In the genomic region with DNA sequence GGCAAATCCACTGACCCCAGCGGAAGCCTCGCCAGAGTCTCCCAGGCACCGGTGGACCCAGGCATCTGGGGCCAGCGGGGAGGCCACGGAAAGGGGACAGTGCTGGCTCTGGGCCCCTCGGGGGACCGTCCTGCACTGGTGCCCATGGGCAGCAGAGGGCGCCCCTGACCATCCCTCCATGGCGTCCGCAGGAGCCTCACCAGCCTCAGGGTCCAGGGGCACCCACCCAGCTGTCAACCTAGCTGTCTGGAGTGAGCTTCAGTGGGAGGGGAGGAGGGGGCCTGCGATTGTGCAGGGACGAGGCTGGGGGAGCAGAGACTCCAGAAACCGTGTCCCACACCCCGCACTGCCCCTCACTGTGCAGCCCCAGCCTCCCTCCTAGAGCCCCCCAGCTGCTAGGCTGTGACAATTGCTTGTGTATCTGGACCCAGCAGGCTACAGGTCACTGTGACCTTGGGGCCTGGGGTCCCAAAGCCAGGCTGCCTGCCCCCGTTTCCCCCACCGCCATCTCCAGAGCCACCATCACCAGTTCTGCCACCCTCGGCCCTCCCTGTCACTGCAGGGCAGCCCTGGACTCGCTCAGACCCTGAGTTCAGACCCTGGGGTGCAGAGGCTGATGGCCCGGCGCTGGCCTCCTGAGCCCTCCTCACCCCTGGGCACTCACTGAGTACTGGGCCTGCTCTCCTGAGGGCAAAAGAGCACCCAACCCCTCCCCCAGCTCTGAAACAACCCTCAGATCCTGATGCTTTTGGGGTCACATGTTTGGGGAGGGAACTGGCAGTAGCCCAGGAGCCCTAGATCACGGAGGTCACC, we compare ENCODE assay signal across 8 cellular contexts. TPM values are rescaled to one million over a fixed set of nuclear protein-coding genes. Genes with fewer than 3 reads are reported as not detected.
DNase-seq lines count a peak whose midpoint lies in the region; ATAC-seq, FAIRE-seq and TF ChIP-seq lines count a peak whose summit lies in the region.

No MANE protein-coding gene starts in this region.

- FAIRE-seq in GM12891 (lab: Jason Lieb, UNC) (peak; percentile 13), K562 (lab: Jason Lieb, UNC) (peak; percentile 67)

- ATAC-seq in RWPE2 (ENCODE audit: low read depth) (peak; percentile 67), K562 (peak; percentile 90), GM18907 (IDR thresholded peaks at IDR 0.05; ENCODE audit: unreplicated experiment) (no peak), HG03159 (IDR thresholded peaks at IDR 0.05; ENCODE audit: unreplicated experiment) (no peak)

- peak; percentile 68 to 90 for TF ChIP-seq RAD21 in K562 (CRISPR knock-in tag; conservative IDR thresholded peaks at IDR 0.05 in 1 of 2, IDR thresholded peaks at IDR 0.05 in 1 of 2)

- H3K9me3 ChIP-seq in A673 (ENCODE audit: low read depth, low read length, poor library complexity, severe bottlenecking) (no peaks in the 10 kb centered on the region), RWPE2 (ENCODE audit: severe bottlenecking) (no peaks in the 10 kb centered on the region), K562 (replicated peaks; ENCODE audit: control insufficient read depth, insufficient read depth, low read depth, low read length) (no peaks in the 10 kb centered on the region)

- H3K27me3 ChIP-seq in A673 (replicated peaks; ENCODE audit: insufficient read depth, low read depth, low read length, poor library complexity) (no peaks in the 10 kb centered on the region), RWPE2 (ENCODE audit: insufficient read depth, poor library complexity, severe bottlenecking) (no peaks in the 10 kb centered on the region), K562 (ENCODE audit: control insufficient read depth in 2 of 2, insufficient read depth in 2 of 2, low read length in 2 of 2) (peaks cover 35 to 53% of the 10 kb centered on the region in 2 experiments)

- TF ChIP-seq CTCF in A673 (conservative IDR thresholded peaks at IDR 0.05; ENCODE audit: low read depth, low read length) = peak; percentile 95
- peak; percentile 90 for TF ChIP-seq CTCF in RWPE2 (IDR thresholded peaks at IDR 0.05; ENCODE audit: poor library complexity, severe bottlenecking)
- TF ChIP-seq CTCF in K562 (IDR thresholded peaks at IDR 0.05 in 2 of 3, conservative IDR thresholded peaks at IDR 0.05 in 1 of 3; ENCODE audit: insufficient read depth in 2 of 3, low read depth in 1 of 3, low read length in 3 of 3) = peak; percentile 85 to 90 (median 88)

- TF ChIP-seq POLR2A in GM12891 (IDR thresholded peaks at IDR 0.05; ENCODE audit: low read depth, low read length) = no peak
- no peak for TF ChIP-seq POLR2A in K562 (conservative IDR thresholded peaks at IDR 0.05)

- H3K4me3 ChIP-seq in A673 (ENCODE audit: low read depth, low read length, poor library complexity, severe bottlenecking) = no peak overlapping the region
- no peak overlapping the region for H3K4me3 ChIP-seq in RWPE2 (ENCODE audit: severe bottlenecking)
- H3K4me3 ChIP-seq in K562 = no peak overlapping the region

- no peaks in the 10 kb centered on the region for H3K9me1 ChIP-seq in K562 (ENCODE audit: control insufficient read depth, insufficient read depth, low read length)

- no peak overlapping the region for H2AFZ ChIP-seq in K562 (ENCODE audit: low read depth, low read length)

- H3K79me2 ChIP-seq in K562 (ENCODE audit: control insufficient read depth, insufficient read depth, low read length) = no peaks in the 10 kb centered on the region

- DNase-seq in A673 (ENCODE audit: low spot score) = peak; percentile 72
- DNase-seq in GM12891 (ENCODE audit: insufficient read length, low spot score) = no peak
- DNase-seq in RWPE2 (ENCODE audit: low spot score) = peak; percentile 60
- peak; percentile 68 to 83 (median 82) for DNase-seq in K562 (ENCODE audit: extremely low read depth in 1 of 4, low spot score in 3 of 4)
- peak; percentile 4 for DNase-seq in kidney glomerular epithelial cell (lab: John Stamatoyannopoulos, UW)
- peak; percentile 31 to 41 for DNase-seq in stimulated activated CD4-positive, alpha-beta T cell treated with anti-CD3 and anti-CD28 coated beads, Interleukin-4, amount 100 ng/mL, for 48 hours (ENCODE audit: low read depth in 2 of 2)

- peak overlapping the region in 1 of 2 experiments; percentile 81; a peak in 2 of 4 replicates for H3K9ac ChIP-seq in K562 (ENCODE audit: insufficient read depth in 1 of 2, low read depth in 2 of 2, low read length in 2 of 2)

- POLR2A ChIA-PET in A673 (lab: Charles Lee; ENCODE audit: low non-redundant PET) (no interaction called here), K562 (lab: Yijun Ruan, JAX) (no interaction called here)

- WGBS in K562 (ENCODE audit: insufficient coverage, low coverage, missing lambda C conversion rate) = 6% methylated on average over 18 of the region's 21 CpGs

- peaks cover 47% of the 10 kb centered on the region for H3K4me1 ChIP-seq in A673 (ENCODE audit: insufficient read depth, low read length, poor library complexity, severe bottlenecking)
- H3K4me1 ChIP-seq in RWPE2 (ENCODE audit: insufficient read depth, poor library complexity, severe bottlenecking) = peaks cover 7% of the 10 kb centered on the region
- H3K4me1 ChIP-seq in K562 (replicated peaks in 1 of 2; ENCODE audit: control insufficient read depth in 2 of 2, insufficient read depth in 2 of 2, low read length in 2 of 2) = peaks cover 0 to 52% of the 10 kb centered on the region in 2 experiments; a peak in 4 of 5 replicates

- H3K27ac ChIP-seq in A673 (ENCODE audit: low read depth, low read length, poor library complexity, severe bottlenecking) (no peak overlapping the region), RWPE2 (ENCODE audit: poor library complexity, severe bottlenecking) (no peak overlapping the region), K562 (ENCODE audit: extremely low read depth, low read depth, low read length) (no peak overlapping the region)

- CTCF ChIA-PET in A673 (lab: Charles Lee) (interaction anchor here (0.5 to 0.7 kb wide), 2 partner anchors 12 to 59 kb away, joined by 3 read pairs; no protein-coding TSS in a partner anchor), K562 (lab: Yijun Ruan, JAX; ENCODE audit: low intra/inter-chr PET ratio) (interaction anchor here (0.6 kb wide), 2 partner anchors 307 to 449 kb away, joined by 3 read pairs; no protein-coding TSS in a partner anchor)

- no peak overlapping the region for H3K4me2 ChIP-seq in K562 (ENCODE audit: insufficient read depth, low read length)

- intact Hi-C loops in A673 (cut with micrococcal nuclease; ENCODE audit: unreplicated experiment) = loop anchor here (5.0 kb wide), 2 partner anchors 171 to 256 kb away; partner anchors contain the start of gene LSS
- intact Hi-C loops in K562 (cut with micrococcal nuclease) = loop anchor here (5.0 to 10.0 kb wide), 3 partner anchors 74 to 171 kb away; partner anchors contain the start of gene COL6A2

- BruUV-seq in A673 (replicated peaks; lab: Mats Ljungman, UMichigan) (no TSS peak), K562 (replicated peaks; lab: Mats Ljungman, UMichigan) (no TSS peak)

- no peak for TF ChIP-seq EP300 in K562 (IDR thresholded peaks at IDR 0.05; ENCODE audit: low read length)

- H4K20me1 ChIP-seq in K562 (replicated peaks; ENCODE audit: control insufficient read depth, insufficient read depth, low read length) = peaks cover 6% of the 10 kb centered on the region; the same call in 1 of the 2 replicates

- no peaks in the 10 kb centered on the region for H3K36me3 ChIP-seq in A673 (ENCODE audit: insufficient read depth, low read length, poor library complexity, severe bottlenecking)
- H3K36me3 ChIP-seq in RWPE2 (ENCODE audit: low read depth) = no peaks in the 10 kb centered on the region
- no peaks in the 10 kb centered on the region for H3K36me3 ChIP-seq in K562 (ENCODE audit: control insufficient read depth, insufficient read depth, low read length)

- in situ Hi-C loops in K562 (cut with MboI) = no loop called here

TF ChIP-seq in GM12891, 5 proteins besides CTCF, POLR2A, EP300 and RAD21:
- no peak for TF ChIP-seq PAX5 (IDR thresholded peaks at IDR 0.05; ENCODE audit: insufficient read depth, low read length, severe bottlenecking)
- TF ChIP-seq TAF1 (IDR thresholded peaks at IDR 0.05; ENCODE audit: low read depth, low read length) = no peak
- no peak for TF ChIP-seq POU2F2 (IDR thresholded peaks at IDR 0.05; ENCODE audit: low read depth, low read length)
- no peak for TF ChIP-seq POLR2AphosphoS5 (IDR thresholded peaks at IDR 0.05; ENCODE audit: low read depth, low read length)
- TF ChIP-seq SPI1 (IDR thresholded peaks at IDR 0.05; ENCODE audit: low read depth, low read length) = no peak

TF ChIP-seq in K562, 482 proteins besides CTCF, POLR2A, EP300 and RAD21 (continues in another document):
- TF ChIP-seq TFAP4 (CRISPR knock-in tag; IDR thresholded peaks at IDR 0.05; ENCODE audit: borderline replicate concordance) = peak; percentile 36; the same call in 1 of the 2 replicates
- peak; percentile 50; the same call in 1 of the 2 replicates for TF ChIP-seq ZBTB7A (IDR thresholded peaks at IDR 0.05; ENCODE audit: borderline replicate concordance, control insufficient read depth, low read depth, low read length)

RNA-seq across cellular contexts. Expression of gene COL6A1, which starts 10.7 kb away (rescaled TPM):
- total RNA-seq in A673 (2021) (19.7 and 39.0 TPM in 2 replicates), K562 (2014; rRNA removed) (0.14 and 0.53 TPM in 2 replicates), K562 (2014; rRNA removed; fragmentation: Illumina TruSeq; extraction: Trizol) (0.13 TPM in 1 of 2 replicates, not detected in the other), K562 (2015; rRNA removed; fragmentation: Illumina TruSeq; extraction: Trizol) (0.04 and 0.14 TPM in 2 replicates), K562 (2021) (1.2 and 1.3 TPM in 2 replicates)
- 3.0 TPM for polyA plus RNA-seq in GM12891 (2012; ENCODE audit: low read depth, missing spikeins)
- 0.32 and 1.5 TPM in 2 replicates for total RNA-seq in K562 (2011; cell fraction: chromatin; rRNA removed; ENCODE audit: low replicate concordance)
- total RNA-seq in K562 (2011; cell fraction: nucleolus; rRNA removed) = 1.7 and 3.8 TPM in 2 replicates
- total RNA-seq in K562 (2011; cell fraction: nucleoplasm; rRNA removed) = 1.2 and 1.4 TPM in 2 replicates
- polyA plus RNA-seq in K562 (2011; rRNA removed) (0.10 and 0.39 TPM in 2 replicates), K562 (2014; fragmentation: Illumina TruSeq; extraction: Trizol) (0.07 and 0.21 TPM in 2 replicates), K562 (2014; fragmentation: Nextera tagmentation; extraction: Ambion mirVana) (not detected), K562 (2014; rRNA removed) (0.50 and 0.76 TPM in 2 replicates)
- 0.21 and 0.48 TPM in 2 replicates for polyA plus RNA-seq in K562 (2011; cell fraction: cytosol; rRNA removed)
- polyA plus RNA-seq in K562 (2011; cell fraction: nucleus; rRNA removed) = 3.8 and 4.4 TPM in 2 replicates
- polyA plus RNA-seq in K562 (2012) = 0.57 and 1.5 TPM in 2 replicates
- not detected in 2 replicates for polyA minus RNA-seq in K562 (2011; rRNA and poly(A)+ RNA removed)
- 1.5 TPM in 1 of 2 replicates, not detected in the other for polyA minus RNA-seq in K562 (2011; cell fraction: cytosol; rRNA and poly(A)+ RNA removed)
- polyA minus RNA-seq in K562 (2011; cell fraction: nucleus; rRNA and poly(A)+ RNA removed) = 0.40 and 1.2 TPM in 2 replicates

Comparison
In these comparisons a context has a peak if more than half of its experiments do, and no peak if none do; other contexts are left out.
1. ATAC-seq: peak in RWPE2 (single experiment) and K562 (single experiment); none in GM18907 (single experiment) and HG03159 (single experiment).
2. Peak in every context shown above with its lines, with median percentiles within 50 percentile points of each other: CTCF ChIP-seq.